In genomic region chr19:45814851-45815481, GRCh38 we compare ENCODE assay signal across 10 cellular contexts. TPM values are rescaled to one million over a fixed set of nuclear protein-coding genes. Genes with fewer than 3 reads are reported as not detected.
DNase-seq lines count a peak whose midpoint lies in the region; ATAC-seq, FAIRE-seq and TF ChIP-seq lines count a peak whose summit lies in the region.
"Had no signal": no experiment of that assay in that cellular context is flagged by ENCODE, and none has a peak within 500 bp of the region (broad histone marks: within the 10 kb centered on the region; RNA-seq: fewer than 3 reads in every experiment).

TSS of gene RSPH6A (minus strand) at chr19:45815308. CDS start at chr19:45815176, 132 bp downstream.

- H3K4me3 ChIP-seq in astrocyte (ENCODE audit: insufficient read depth, low read depth, low read length) (no peak within 1 kb of the TSS), iPS-18c (ENCODE audit: insufficient read depth, low read depth, low read length) (peak within 1 kb of the TSS; percentile 77)

- no peaks in the 10 kb centered on the region for H3K27me3 ChIP-seq in H9 (ENCODE audit: insufficient read depth, low read length)
- H3K27me3 ChIP-seq in astrocyte (ENCODE audit: insufficient read depth, low read length), result no peaks in the 10 kb centered on the region

- peak within 1 kb of the TSS; percentile 85 to 95 for H3K4me3 Mint-ChIP-seq in H9
- peak within 1 kb of the TSS; percentile 82 for H3K4me3 Mint-ChIP-seq in astrocyte (ENCODE audit: unreplicated experiment)

- H2AFZ ChIP-seq in H9 (ENCODE audit: low read length) (no peak within 1 kb of the TSS), astrocyte (ENCODE audit: low read depth, low read length) (no peak within 1 kb of the TSS)

- H3K14ac ChIP-seq in H9 (ENCODE audit: insufficient read depth, low read length), result peak within 1 kb of the TSS; percentile 92

- DNase-seq in H9 (peak; percentile 68), astrocyte (ENCODE audit: low read depth) (no peak), retina (peak; percentile 56), NCI-H2081 (lab: John Stamatoyannopoulos, UW) (no peak)

- no CpG with 5 or more reads among the region's 40 CpGs for WGBS in H9 (ENCODE audit: extremely low coverage, insufficient read length, low lambda C conversion rate)

- no peak within 1 kb of the TSS for H2BK5ac ChIP-seq in H9 (ENCODE audit: insufficient read length, low read length)

- no peak within 1 kb of the TSS for H3K23ac ChIP-seq in H9 (ENCODE audit: insufficient read length, low read depth, low read length)

- H2BK12ac ChIP-seq in H9 (ENCODE audit: insufficient read length, low read depth, low read length), result no peak within 1 kb of the TSS

- H3K27me3 Mint-ChIP-seq in H9 (ENCODE audit: low read depth) (peaks cover 7% of the 10 kb centered on the region), astrocyte (ENCODE audit: low read depth, unreplicated experiment) (no peaks in the 10 kb centered on the region)

- H3K79me2 ChIP-seq in H9 (ENCODE audit: insufficient read depth, low read length) (no peaks in the 10 kb centered on the region), astrocyte (ENCODE audit: insufficient read depth, low read length) (no peaks in the 10 kb centered on the region)

- no peaks in the 10 kb centered on the region for H3K36me3 ChIP-seq in astrocyte (ENCODE audit: insufficient read depth, low read length)

- no peaks in the 10 kb centered on the region for H3K79me1 ChIP-seq in H9 (ENCODE audit: insufficient read depth, low read depth, low read length, poor library complexity, severe bottlenecking)

- ATAC-seq in HG02623 (IDR thresholded peaks at IDR 0.05; ENCODE audit: unreplicated experiment) (no peak), HG03571 (IDR thresholded peaks at IDR 0.05; ENCODE audit: unreplicated experiment) (no peak), HG02642 (IDR thresholded peaks at IDR 0.05; ENCODE audit: poor library complexity, unreplicated experiment) (no peak)
- ATAC-seq: Panc1 had no signal

- H4K91ac ChIP-seq in H9 (ENCODE audit: insufficient read length, low read depth, low read length), result no peak within 1 kb of the TSS

- no peak within 1 kb of the TSS for H4K8ac ChIP-seq in H9 (replicated peaks; ENCODE audit: insufficient read length, low read depth, low read length)

- TF ChIP-seq CTCF in H9 (conservative IDR thresholded peaks at IDR 0.05) (no peak), astrocyte (IDR thresholded peaks at IDR 0.05; ENCODE audit: insufficient read depth, low read depth, low read length) (no peak)

- H2BK120ac ChIP-seq in H9 (ENCODE audit: low read depth, low read length, poor library complexity, severe bottlenecking), result peak within 1 kb of the TSS; percentile 56

- H3K27ac ChIP-seq in H9 (ENCODE audit: insufficient read length, low read depth, low read length), result peak within 1 kb of the TSS; percentile 43
- no peak within 1 kb of the TSS for H3K27ac ChIP-seq in astrocyte (ENCODE audit: low read depth, low read length)

- H2BK15ac ChIP-seq in H9 (ENCODE audit: low read depth, low read length), result no peak within 1 kb of the TSS

- peak within 1 kb of the TSS; percentile 34 for H4K5ac ChIP-seq in H9 (ENCODE audit: insufficient read length, low read depth, low read length)

- H3K9ac ChIP-seq in H9 (ENCODE audit: extremely low read depth, insufficient read length, low read length) (peak within 1 kb of the TSS; percentile 63), astrocyte (ENCODE audit: low read length) (no peak within 1 kb of the TSS)

- no peak within 1 kb of the TSS for H2BK20ac ChIP-seq in H9 (ENCODE audit: low read depth, low read length, poor library complexity, severe bottlenecking)

- FAIRE-seq in astrocyte (lab: Jason Lieb, UNC), result no peak

- H3K56ac ChIP-seq in H9 (ENCODE audit: insufficient read length, low read depth, low read length), result no peak within 1 kb of the TSS

- no peak within 1 kb of the TSS for H2AK5ac ChIP-seq in H9 (ENCODE audit: insufficient read length, low read length)

- peaks cover 13% of the 10 kb centered on the region for H3K23me2 ChIP-seq in H9 (ENCODE audit: insufficient read length, low read depth, low read length, poor library complexity, severe bottlenecking)

- H3K36me3 Mint-ChIP-seq in H9 (ENCODE audit: insufficient read depth in 1 of 3, low read depth in 3 of 3) (peaks cover 1 to 16% (median 14%) of the 10 kb centered on the region in 3 experiments; a peak in 5 of 7 replicates), astrocyte (ENCODE audit: low read depth, unreplicated experiment) (peaks cover 2% of the 10 kb centered on the region)

- H3K9me3 ChIP-seq in H9 (ENCODE audit: control insufficient read depth, low read depth, low read length), result no peaks in the 10 kb centered on the region
- no peaks in the 10 kb centered on the region for H3K9me3 ChIP-seq in astrocyte (ENCODE audit: insufficient read depth, low read depth, low read length)
- H3K9me3 ChIP-seq in iPS-18c (ENCODE audit: control insufficient read depth, insufficient read depth, low read length), result no peaks in the 10 kb centered on the region

- H3K27ac Mint-ChIP-seq in H9 (peak within 1 kb of the TSS; percentile 95 to 97 (median 95)), astrocyte (ENCODE audit: unreplicated experiment) (no peak within 1 kb of the TSS)

- H3K4me1 Mint-ChIP-seq in H9, result peaks cover 24 to 39% of the 10 kb centered on the region in 2 experiments
- H3K4me1 Mint-ChIP-seq in astrocyte (ENCODE audit: low read depth, unreplicated experiment), result peaks cover 4% of the 10 kb centered on the region

- peak within 1 kb of the TSS; percentile 12 for H3K4me2 ChIP-seq in H9 (ENCODE audit: insufficient read depth, insufficient read length, low read length)
- peak within 1 kb of the TSS; percentile 55 for H3K4me2 ChIP-seq in astrocyte (ENCODE audit: low read length)

- no peak within 1 kb of the TSS for H3T11ph ChIP-seq in H9 (ENCODE audit: low read length)

- H3K4me1 ChIP-seq in H9 (ENCODE audit: insufficient read depth, low read length) (0 out of 2 replicates have a peak, but pooled peaks cover 1% of the 10 kb centered on the region), astrocyte (ENCODE audit: insufficient read depth, low read length) (peaks cover 8% of the 10 kb centered on the region)

- H4K20me1 ChIP-seq in H9 (ENCODE audit: control insufficient read depth, insufficient read depth, insufficient read length), result no peaks in the 10 kb centered on the region
- H4K20me1 ChIP-seq in astrocyte (ENCODE audit: insufficient read depth, low read length), result peaks cover 12% of the 10 kb centered on the region

- peak within 1 kb of the TSS; percentile 33; the same call in 1 of the 2 replicates for H3K4ac ChIP-seq in H9 (ENCODE audit: low read depth, low read length)

- H3K9me3 Mint-ChIP-seq in H9, result no peaks in the 10 kb centered on the region
- no peaks in the 10 kb centered on the region for H3K9me3 Mint-ChIP-seq in astrocyte (ENCODE audit: unreplicated experiment)

- H3K18ac ChIP-seq in H9 (ENCODE audit: insufficient read length, low read depth, low read length), result peak within 1 kb of the TSS; percentile 84

RNA-seq across cellular contexts. Expression of gene RSPH6A, which starts in this region (rescaled TPM):
- total RNA-seq in H9 (2021), result 0.29 and 0.55 TPM in 2 replicates
- total RNA-seq in astrocyte, result 0.12 and 0.23 TPM in 2 replicates
- total RNA-seq: HT-29 had no signal

Comparison
In these comparisons a context has a peak if more than half of its experiments do, and no peak if none do; other contexts are left out.
1. Peak in DNase-seq, H3K27ac ChIP-seq, H3K9ac ChIP-seq and H3K4me2 ChIP-seq in H9; RNA of the gene not detected or under 1 TPM.